Comparison of ENCODE assay signal across 1 cellular context in genomic region chr20:47785900-47786762, GRCh38.
TF ChIP-seq lines count a peak whose summit lies in the region.

No MANE protein-coding gene starts in this region.

TF ChIP-seq in HepG2, 621 proteins besides CTCF, POLR2A, EP300 and RAD21 (continued from another document and continues in another):
- 0 out of 2 replicates have a peak, but pooled peaks have one; percentile 70 for TF ChIP-seq NFATC3 (CRISPR knock-in tag; IDR thresholded peaks at IDR 0.05)
- no peak; the same call in 1 of the 2 replicates for TF ChIP-seq RELA (CRISPR knock-in tag; IDR thresholded peaks at IDR 0.05)
- TF ChIP-seq ISL2 (CRISPR knock-in tag; IDR thresholded peaks at IDR 0.05): peak; percentile 27; the same call in 1 of the 2 replicates
- TF ChIP-seq FOXA1 (IDR thresholded peaks at IDR 0.05): no peak
- TF ChIP-seq FOXA1 (CRISPR knock-in tag; IDR thresholded peaks at IDR 0.05): 0 out of 2 replicates have a peak, but pooled peaks have one; percentile 17
- TF ChIP-seq, protein P1, sequence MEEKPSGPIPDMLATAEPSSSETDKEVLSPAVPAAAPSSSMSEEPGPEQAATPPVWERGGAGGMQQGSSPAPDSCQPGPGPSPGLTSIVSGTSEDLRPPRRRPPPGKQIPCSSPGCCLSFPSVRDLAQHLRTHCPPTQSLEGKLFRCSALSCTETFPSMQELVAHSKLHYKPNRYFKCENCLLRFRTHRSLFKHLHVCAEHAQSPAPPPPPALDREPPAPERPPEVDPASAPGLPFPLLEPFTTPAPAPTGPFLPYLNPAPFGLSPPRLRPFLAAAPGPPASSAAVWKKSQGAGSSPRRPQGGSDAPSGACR (CRISPR knock-in tag; IDR thresholded peaks at IDR 0.05): no peak
- peak; percentile 45; the same call in 1 of the 2 replicates for TF ChIP-seq ARID5B (CRISPR knock-in tag; IDR thresholded peaks at IDR 0.05)
- TF ChIP-seq, protein P2, sequence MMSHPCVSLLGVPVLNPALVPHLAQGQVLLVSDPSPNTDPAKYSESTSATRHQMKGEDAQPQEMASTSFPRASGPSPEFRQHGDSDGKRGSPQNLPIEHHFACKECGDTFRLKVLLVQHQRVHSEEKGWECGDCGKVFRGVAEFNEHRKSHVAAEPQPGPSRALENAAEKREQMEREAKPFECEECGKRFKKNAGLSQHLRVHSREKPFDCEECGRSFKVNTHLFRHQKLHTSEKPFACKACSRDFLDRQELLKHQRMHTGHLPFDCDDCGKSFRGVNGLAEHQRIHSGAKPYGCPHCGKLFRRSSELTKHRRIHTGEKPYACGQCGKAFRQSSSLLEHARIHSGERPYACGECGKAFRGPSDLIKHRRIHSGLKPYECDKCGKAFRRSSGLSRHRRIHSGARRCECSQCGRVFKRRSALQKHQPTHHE (CRISPR knock-in tag; IDR thresholded peaks at IDR 0.05; ENCODE audit: borderline replicate concordance): peak; percentile 32; the same call in 1 of the 2 replicates
- 0 out of 2 replicates have a peak, but pooled peaks have one; percentile 70 for TF ChIP-seq HNRNPL (IDR thresholded peaks at IDR 0.05; ENCODE audit: low read depth, low read length)
- 0 out of 2 replicates have a peak, but pooled peaks have one; percentile 18 for TF ChIP-seq KDM3A (CRISPR knock-in tag; IDR thresholded peaks at IDR 0.05; ENCODE audit: low read depth)
- peak; percentile 31; the same call in 1 of the 2 replicates for TF ChIP-seq FOXA3 (CRISPR knock-in tag; IDR thresholded peaks at IDR 0.05)
- TF ChIP-seq PRDM15 (CRISPR knock-in tag; IDR thresholded peaks at IDR 0.05): peak; percentile 48; the same call in 1 of the 2 replicates
- peak; percentile 94 for TF ChIP-seq U2AF1 (optimal IDR thresholded peaks at IDR 0.05; ENCODE audit: low read depth, low read length)
- peak; percentile 78 for TF ChIP-seq GATAD2A (CRISPR knock-in tag; IDR thresholded peaks at IDR 0.05)
- no peak; the same call in 1 of the 2 replicates for TF ChIP-seq ZBTB38 (CRISPR knock-in tag; IDR thresholded peaks at IDR 0.05)
- no peak for TF ChIP-seq JUN (CRISPR knock-in tag; IDR thresholded peaks at IDR 0.05)
- TF ChIP-seq, protein P3, sequence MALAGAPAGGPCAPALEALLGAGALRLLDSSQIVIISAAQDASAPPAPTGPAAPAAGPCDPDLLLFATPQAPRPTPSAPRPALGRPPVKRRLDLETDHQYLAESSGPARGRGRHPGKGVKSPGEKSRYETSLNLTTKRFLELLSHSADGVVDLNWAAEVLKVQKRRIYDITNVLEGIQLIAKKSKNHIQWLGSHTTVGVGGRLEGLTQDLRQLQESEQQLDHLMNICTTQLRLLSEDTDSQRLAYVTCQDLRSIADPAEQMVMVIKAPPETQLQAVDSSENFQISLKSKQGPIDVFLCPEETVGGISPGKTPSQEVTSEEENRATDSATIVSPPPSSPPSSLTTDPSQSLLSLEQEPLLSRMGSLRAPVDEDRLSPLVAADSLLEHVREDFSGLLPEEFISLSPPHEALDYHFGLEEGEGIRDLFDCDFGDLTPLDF (CRISPR knock-in tag; IDR thresholded peaks at IDR 0.05): peak; percentile 51; the same call in 1 of the 2 replicates
- TF ChIP-seq PCBP1 (IDR thresholded peaks at IDR 0.05; ENCODE audit: borderline replicate concordance, low read depth, low read length): no peak
- no peak for TF ChIP-seq HNF4G (IDR thresholded peaks at IDR 0.05; ENCODE audit: borderline replicate concordance, low read depth, low read length)
- TF ChIP-seq HNF4G (CRISPR knock-in tag; IDR thresholded peaks at IDR 0.05; ENCODE audit: borderline replicate concordance, low read depth): peak; percentile 41; the same call in 1 of the 2 replicates
- TF ChIP-seq, protein P4, sequence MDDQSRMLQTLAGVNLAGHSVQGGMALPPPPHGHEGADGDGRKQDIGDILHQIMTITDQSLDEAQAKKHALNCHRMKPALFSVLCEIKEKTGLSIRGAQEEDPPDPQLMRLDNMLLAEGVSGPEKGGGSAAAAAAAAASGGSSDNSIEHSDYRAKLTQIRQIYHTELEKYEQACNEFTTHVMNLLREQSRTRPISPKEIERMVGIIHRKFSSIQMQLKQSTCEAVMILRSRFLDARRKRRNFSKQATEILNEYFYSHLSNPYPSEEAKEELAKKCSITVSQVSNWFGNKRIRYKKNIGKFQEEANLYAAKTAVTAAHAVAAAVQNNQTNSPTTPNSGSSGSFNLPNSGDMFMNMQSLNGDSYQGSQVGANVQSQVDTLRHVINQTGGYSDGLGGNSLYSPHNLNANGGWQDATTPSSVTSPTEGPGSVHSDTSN (CRISPR knock-in tag; IDR thresholded peaks at IDR 0.05; ENCODE audit: borderline replicate concordance): peak; percentile 73; the same call in 1 of the 2 replicates
- TF ChIP-seq CSRNP1 (CRISPR knock-in tag; IDR thresholded peaks at IDR 0.05): 0 out of 2 replicates have a peak, but pooled peaks have one; percentile 30
- TF ChIP-seq KDM5A (IDR thresholded peaks at IDR 0.05; ENCODE audit: borderline replicate concordance, low read length): no peak; the same call in 1 of the 2 replicates
- TF ChIP-seq, protein P5, sequence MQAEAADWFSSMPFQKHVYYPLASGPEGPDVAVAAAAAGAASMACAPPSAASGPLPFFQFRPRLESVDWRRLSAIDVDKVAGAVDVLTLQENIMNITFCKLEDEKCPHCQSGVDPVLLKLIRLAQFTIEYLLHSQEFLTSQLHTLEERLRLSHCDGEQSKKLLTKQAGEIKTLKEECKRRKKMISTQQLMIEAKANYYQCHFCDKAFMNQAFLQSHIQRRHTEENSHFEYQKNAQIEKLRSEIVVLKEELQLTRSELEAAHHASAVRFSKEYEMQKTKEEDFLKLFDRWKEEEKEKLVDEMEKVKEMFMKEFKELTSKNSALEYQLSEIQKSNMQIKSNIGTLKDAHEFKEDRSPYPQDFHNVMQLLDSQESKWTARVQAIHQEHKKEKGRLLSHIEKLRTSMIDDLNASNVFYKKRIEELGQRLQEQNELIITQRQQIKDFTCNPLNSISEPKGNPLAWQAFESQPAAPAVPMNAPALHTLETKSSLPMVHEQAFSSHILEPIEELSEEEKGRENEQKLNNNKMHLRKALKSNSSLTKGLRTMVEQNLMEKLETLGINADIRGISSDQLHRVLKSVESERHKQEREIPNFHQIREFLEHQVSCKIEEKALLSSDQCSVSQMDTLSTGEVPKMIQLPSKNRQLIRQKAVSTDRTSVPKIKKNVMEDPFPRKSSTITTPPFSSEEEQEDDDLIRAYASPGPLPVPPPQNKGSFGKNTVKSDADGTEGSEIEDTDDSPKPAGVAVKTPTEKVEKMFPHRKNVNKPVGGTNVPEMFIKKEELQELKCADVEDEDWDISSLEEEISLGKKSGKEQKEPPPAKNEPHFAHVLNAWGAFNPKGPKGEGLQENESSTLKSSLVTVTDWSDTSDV (CRISPR knock-in tag; IDR thresholded peaks at IDR 0.05): 0 out of 2 replicates have a peak, but pooled peaks have one; percentile 55
- peak; percentile 72; the same call in 1 of the 2 replicates for TF ChIP-seq ZNF205 (CRISPR knock-in tag; IDR thresholded peaks at IDR 0.05)
- TF ChIP-seq ATF7-NPFF (CRISPR knock-in tag; IDR thresholded peaks at IDR 0.05; ENCODE audit: low read depth): no peak
- TF ChIP-seq ZGPAT (CRISPR knock-in tag; IDR thresholded peaks at IDR 0.05): 0 out of 2 replicates have a peak, but pooled peaks have one; percentile 57
- peak; percentile 32 for TF ChIP-seq AGO2 (optimal IDR thresholded peaks at IDR 0.05; ENCODE audit: low read depth, low read length)
- TF ChIP-seq PHF8 (CRISPR knock-in tag; IDR thresholded peaks at IDR 0.05): peak; percentile 60
- 0 out of 2 replicates have a peak, but pooled peaks have one; percentile 22 for TF ChIP-seq KLF12 (CRISPR knock-in tag; IDR thresholded peaks at IDR 0.05; ENCODE audit: borderline replicate concordance)
- peak; percentile 28; the same call in 1 of the 2 replicates for TF ChIP-seq FOSL2 (CRISPR knock-in tag; IDR thresholded peaks at IDR 0.05)
- TF ChIP-seq STAG1 (CRISPR knock-in tag; IDR thresholded peaks at IDR 0.05): peak; percentile 98
- TF ChIP-seq MIER3 (CRISPR knock-in tag; IDR thresholded peaks at IDR 0.05; ENCODE audit: borderline replicate concordance): 0 out of 2 replicates have a peak, but pooled peaks have one; percentile 23
- 0 out of 2 replicates have a peak, but pooled peaks have one; percentile 20 for TF ChIP-seq ZNF775 (CRISPR knock-in tag; IDR thresholded peaks at IDR 0.05; ENCODE audit: borderline replicate concordance)
- TF ChIP-seq, protein P6, sequence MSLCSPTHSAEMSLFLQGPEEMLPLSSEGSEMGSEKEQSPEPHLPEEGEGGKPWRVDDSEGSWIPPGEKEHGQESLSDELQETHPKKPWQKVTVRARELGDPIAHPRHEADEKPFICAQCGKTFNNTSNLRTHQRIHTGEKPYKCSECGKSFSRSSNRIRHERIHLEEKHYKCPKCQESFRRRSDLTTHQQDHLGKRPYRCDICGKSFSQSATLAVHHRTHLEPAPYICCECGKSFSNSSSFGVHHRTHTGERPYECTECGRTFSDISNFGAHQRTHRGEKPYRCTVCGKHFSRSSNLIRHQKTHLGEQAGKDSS (CRISPR knock-in tag; IDR thresholded peaks at IDR 0.05; ENCODE audit: borderline replicate concordance, low read depth): peak; percentile 71; the same call in 1 of the 2 replicates
- 0 out of 2 replicates have a peak, but pooled peaks have one; percentile 46 for TF ChIP-seq HES4 (CRISPR knock-in tag; IDR thresholded peaks at IDR 0.05; ENCODE audit: borderline replicate concordance)
- peak; percentile 78 for TF ChIP-seq XRCC5 (optimal IDR thresholded peaks at IDR 0.05; ENCODE audit: low read length)
- TF ChIP-seq KDM5B (CRISPR knock-in tag; IDR thresholded peaks at IDR 0.05; ENCODE audit: borderline replicate concordance): peak; percentile 90
